Comparison of ENCODE assay signal across 17 cellular contexts in genomic region chr5:163497315-163497714, GRCh38. TPM values are rescaled to one million over a fixed set of nuclear protein-coding genes. Genes with fewer than 3 reads are reported as not detected.
DNase-seq lines count a peak whose midpoint lies in the region; ATAC-seq, FAIRE-seq and TF ChIP-seq lines count a peak whose summit lies in the region.
"Had no signal": no experiment of that assay in that cellular context is flagged by ENCODE, and none has a peak within 500 bp of the region (broad histone marks: within the 10 kb centered on the region; RNA-seq: fewer than 3 reads in every experiment).

No MANE protein-coding gene starts in this region.

- no peaks in the 10 kb centered on the region for H3K9me1 ChIP-seq in K562 (ENCODE audit: control insufficient read depth, insufficient read depth, low read length)

- H3K9me3 Mint-ChIP-seq in T-cell = no peaks in the 10 kb centered on the region
- H3K9me3 Mint-ChIP-seq: T-helper 2 cell treated with Interferon-gamma antibody and Interleukin-4, amounts not matched to agents 5 μg/mL and 100 μg/mL, for 36 hours had no signal

- no peak overlapping the region for H3K9ac ChIP-seq in K562 (ENCODE audit: insufficient read depth in 1 of 2, low read depth in 2 of 2, low read length in 2 of 2)

- intact Hi-C loops in K562 (cut with micrococcal nuclease) = no loop called here
- intact Hi-C loops in dorsolateral prefrontal cortex (cut with DNase I) = no loop called here

- H3K4me1 ChIP-seq in K562 (replicated peaks in 1 of 2; ENCODE audit: control insufficient read depth in 2 of 2, insufficient read depth in 2 of 2, low read length in 2 of 2) = no peaks in the 10 kb centered on the region; a peak in 1 of 5 replicates

- BruUV-seq in K562 (replicated peaks; lab: Mats Ljungman, UMichigan) = no TSS peak

- 0 out of 2 replicates have a peak overlapping the region, but pooled peaks have one; percentile 26 for H2AFZ ChIP-seq in K562 (ENCODE audit: low read depth, low read length)

- H3K27me3 Mint-ChIP-seq in T-cell = no peaks in the 10 kb centered on the region

- H3K27ac Mint-ChIP-seq in T-cell = no peak overlapping the region
- H3K27ac Mint-ChIP-seq: T-helper 2 cell treated with Interferon-gamma antibody and Interleukin-4, amounts not matched to agents 5 μg/mL and 100 μg/mL, for 36 hours had no signal

- H3K27ac ChIP-seq in K562 (ENCODE audit: extremely low read depth, low read depth, low read length) (no peak overlapping the region), dorsolateral prefrontal cortex (no peak overlapping the region)

- H3K27me3 ChIP-seq in K562 (ENCODE audit: control insufficient read depth in 2 of 2, insufficient read depth in 2 of 2, low read length in 2 of 2) = no peaks in the 10 kb centered on the region
- no peaks in the 10 kb centered on the region for H3K27me3 ChIP-seq in dorsolateral prefrontal cortex
- H3K27me3 ChIP-seq: MG63 had no signal

- ATAC-seq in GM18498 (IDR thresholded peaks at IDR 0.05; ENCODE audit: unreplicated experiment) (peak; percentile 70), GM19372 (IDR thresholded peaks at IDR 0.05; ENCODE audit: low read depth, unreplicated experiment) (peak; percentile 62), HG03095 (IDR thresholded peaks at IDR 0.05; ENCODE audit: unreplicated experiment) (peak; percentile 47), K562 (no peak), T-cell (replicated peaks in 1 of 4) (no peak)

- peaks cover under 1% of the 10 kb centered on the region in 3 donors for H3K4me1 Mint-ChIP-seq in T-cell

- no peaks in the 10 kb centered on the region for H3K9me3 ChIP-seq in K562 (replicated peaks; ENCODE audit: control insufficient read depth, insufficient read depth, low read depth, low read length)
- H3K9me3 ChIP-seq: MG63 had no signal

- FAIRE-seq in K562 (lab: Jason Lieb, UNC) = no peak
- FAIRE-seq: GM18507, H1 had no signal

- H3K4me3 ChIP-seq in K562 = no peak overlapping the region
- no peak overlapping the region for H3K4me3 ChIP-seq in dorsolateral prefrontal cortex
- H3K4me3 ChIP-seq: MG63 had no signal

- no peak for TF ChIP-seq CTCF in K562 (IDR thresholded peaks at IDR 0.05 in 2 of 3, conservative IDR thresholded peaks at IDR 0.05 in 1 of 3; ENCODE audit: insufficient read depth in 2 of 3, low read depth in 1 of 3, low read length in 3 of 3)
- TF ChIP-seq CTCF in dorsolateral prefrontal cortex (IDR thresholded peaks at IDR 0.05 in 54 of 56, conservative IDR thresholded peaks at IDR 0.05 in 2 of 56; ENCODE audit: low read depth in 1 of 56, partially characterized antibody in 56 of 56) = no peak

- TF ChIP-seq EP300 in K562 (IDR thresholded peaks at IDR 0.05; ENCODE audit: low read length) = no peak

- peaks cover 8% of the 10 kb centered on the region; the same call in 2 of the 3 replicates for H3K36me3 ChIP-seq in K562 (ENCODE audit: control insufficient read depth, insufficient read depth, low read length)

- no peaks in the 10 kb centered on the region for H4K20me1 ChIP-seq in K562 (replicated peaks; ENCODE audit: control insufficient read depth, insufficient read depth, low read length)

- POLR2A ChIA-PET in K562 (lab: Yijun Ruan, JAX) = interaction anchor here (0.6 kb wide), 1 partner anchor 111 kb away, joined by 4 read pairs; no protein-coding TSS in a partner anchor
- POLR2A ChIA-PET in T-cell (lab: Charles Lee) = no interaction called here

- DNase-seq in K562 (ENCODE audit: extremely low read depth in 1 of 4, low spot score in 3 of 4) (no peak), T-cell (no peak), KG1 (lab: John Stamatoyannopoulos, UW) (no peak), dorsolateral prefrontal cortex (no peak), NOMO-1 treated with dmso at 0.1 percent for 144 hours (lab: John Stamatoyannopoulos, UW; ENCODE audit: unreplicated experiment) (no peak)
- DNase-seq: C1 segment of cervical spinal cord, MG63, NCI-H1092 treated with DMSO at 0.1 percent for 48 hours, NCI-H187, NCI-H510A, NCI-H82 had no signal

- no peak overlapping the region for H3K4me2 ChIP-seq in K562 (ENCODE audit: insufficient read depth, low read length)

- TF ChIP-seq RAD21 in K562 (CRISPR knock-in tag; conservative IDR thresholded peaks at IDR 0.05 in 1 of 2, IDR thresholded peaks at IDR 0.05 in 1 of 2) = no peak

- no peak for TF ChIP-seq POLR2A in K562 (conservative IDR thresholded peaks at IDR 0.05)

- CTCF ChIA-PET in K562 (lab: Yijun Ruan, JAX; ENCODE audit: low intra/inter-chr PET ratio) (no interaction called here), T-cell (lab: Charles Lee) (no interaction called here)

- no peaks in the 10 kb centered on the region for H3K36me3 Mint-ChIP-seq in T-cell

- no peaks in the 10 kb centered on the region for H3K79me2 ChIP-seq in K562 (ENCODE audit: control insufficient read depth, insufficient read depth, low read length)

- in situ Hi-C loops in K562 (cut with MboI) = no loop called here

- WGBS in K562 (ENCODE audit: insufficient coverage, low coverage, missing lambda C conversion rate) = 39% methylated on average over 3 of the region's 3 CpGs

- no peak overlapping the region for H3K4me3 Mint-ChIP-seq in T-cell
- H3K4me3 Mint-ChIP-seq: T-helper 2 cell treated with Interferon-gamma antibody and Interleukin-4, amounts not matched to agents 5 μg/mL and 100 μg/mL, for 36 hours had no signal

RNA-seq across cellular contexts. Expression of gene MAT2B, which starts 8.1 kb away (rescaled TPM):
- 14.7 and 30.8 TPM in 2 replicates for total RNA-seq in K562 (2011; cell fraction: chromatin; rRNA removed; ENCODE audit: low replicate concordance)
- total RNA-seq in K562 (2011; cell fraction: nucleolus; rRNA removed) = 7.8 and 10.1 TPM in 2 replicates
- total RNA-seq in K562 (2011; cell fraction: nucleoplasm; rRNA removed) = 20.1 and 30.2 TPM in 2 replicates
- 32.0 and 37.8 TPM in 2 replicates for total RNA-seq in K562 (2014; rRNA removed)
- 51.0 and 59.0 TPM in 2 replicates for total RNA-seq in K562 (2014; rRNA removed; fragmentation: Illumina TruSeq; extraction: Trizol)
- 34.3 and 39.7 TPM in 2 replicates for total RNA-seq in K562 (2015; rRNA removed; fragmentation: Illumina TruSeq; extraction: Trizol)
- total RNA-seq in K562 (2021) = 43.0 and 43.6 TPM in 2 replicates
- polyA plus RNA-seq in K562 (2011; rRNA removed) = 40.3 and 40.8 TPM in 2 replicates
- polyA plus RNA-seq in K562 (2011; cell fraction: cytosol; rRNA removed) = 11.1 and 19.7 TPM in 2 replicates
- polyA plus RNA-seq in K562 (2011; cell fraction: nucleus; rRNA removed) = 10.6 and 15.7 TPM in 2 replicates
- polyA plus RNA-seq in K562 (2012) = 34.4 and 49.6 TPM in 2 replicates
- polyA plus RNA-seq in K562 (2014; fragmentation: Illumina TruSeq; extraction: Trizol) = 50.5 and 51.9 TPM in 2 replicates
- 10 to 100 TPM; 47.1 to 57.7 TPM for polyA plus RNA-seq in K562 (2014; fragmentation: Nextera tagmentation; extraction: Ambion mirVana)
- 39.0 and 39.2 TPM in 2 replicates for polyA plus RNA-seq in K562 (2014; rRNA removed)
- 29.5 and 36.6 TPM in 2 replicates for polyA minus RNA-seq in K562 (2011; rRNA and poly(A)+ RNA removed)
- 13.2 and 14.2 TPM in 2 replicates for polyA minus RNA-seq in K562 (2011; cell fraction: cytosol; rRNA and poly(A)+ RNA removed)
- polyA minus RNA-seq in K562 (2011; cell fraction: nucleus; rRNA and poly(A)+ RNA removed) = 7.1 and 12.0 TPM in 2 replicates
- 100 to 1,000 TPM in 3 of 5 donors, 10 to 100 TPM in 2; 62.2 to 131 (median 115) TPM for total RNA-seq in T-cell
- 10 to 100 TPM; 35.8 to 90.1 (median 67.1) TPM for total RNA-seq in dorsolateral prefrontal cortex

RNA-seq across cellular contexts. Expression of gene HMMR, which starts 36.9 kb away (rescaled TPM):
- 19.9 and 66.6 TPM in 2 replicates for total RNA-seq in K562 (2011; cell fraction: chromatin; rRNA removed; ENCODE audit: low replicate concordance)
- total RNA-seq in K562 (2011; cell fraction: nucleolus; rRNA removed) = 9.0 and 11.3 TPM in 2 replicates
- total RNA-seq in K562 (2011; cell fraction: nucleoplasm; rRNA removed) = 24.3 and 29.8 TPM in 2 replicates
- total RNA-seq in K562 (2014; rRNA removed) = 69.9 and 90.8 TPM in 2 replicates
- total RNA-seq in K562 (2014; rRNA removed; fragmentation: Illumina TruSeq; extraction: Trizol) = 133 and 155 TPM in 2 replicates
- 102 and 107 TPM in 2 replicates for total RNA-seq in K562 (2015; rRNA removed; fragmentation: Illumina TruSeq; extraction: Trizol)
- 73.8 and 74.9 TPM in 2 replicates for total RNA-seq in K562 (2021)
- 54.0 and 90.8 TPM in 2 replicates for polyA plus RNA-seq in K562 (2011; rRNA removed)
- 8.2 and 22.0 TPM in 2 replicates for polyA plus RNA-seq in K562 (2011; cell fraction: cytosol; rRNA removed)
- polyA plus RNA-seq in K562 (2011; cell fraction: nucleus; rRNA removed) = 13.8 and 18.3 TPM in 2 replicates
- polyA plus RNA-seq in K562 (2012) = 63.8 and 71.3 TPM in 2 replicates
- 90.0 and 123 TPM in 2 replicates for polyA plus RNA-seq in K562 (2014; fragmentation: Illumina TruSeq; extraction: Trizol)
- polyA plus RNA-seq in K562 (2014; fragmentation: Nextera tagmentation; extraction: Ambion mirVana) = 10 to 100 TPM; 81.7 to 86.0 TPM
- 71.5 and 81.0 TPM in 2 replicates for polyA plus RNA-seq in K562 (2014; rRNA removed)
- polyA minus RNA-seq in K562 (2011; rRNA and poly(A)+ RNA removed) = 83.0 and 83.6 TPM in 2 replicates
- 30.4 and 37.2 TPM in 2 replicates for polyA minus RNA-seq in K562 (2011; cell fraction: cytosol; rRNA and poly(A)+ RNA removed)
- 14.5 and 29.0 TPM in 2 replicates for polyA minus RNA-seq in K562 (2011; cell fraction: nucleus; rRNA and poly(A)+ RNA removed)
- total RNA-seq in T-cell = under 1 TPM; 0.41 to 0.88 (median 0.84) TPM
- total RNA-seq in dorsolateral prefrontal cortex = 1 to 10 TPM in 23 of 120 experiments, under 1 TPM in 87, not detected in 10; 0.15 to 2.6 (median 0.63) TPM

RNA-seq across cellular contexts. Expression of gene NUDCD2, which starts 37.4 kb away (rescaled TPM):
- 18.1 and 50.6 TPM in 2 replicates for total RNA-seq in K562 (2011; cell fraction: chromatin; rRNA removed; ENCODE audit: low replicate concordance)
- total RNA-seq in K562 (2011; cell fraction: nucleolus; rRNA removed) = 20.3 and 22.2 TPM in 2 replicates
- total RNA-seq in K562 (2011; cell fraction: nucleoplasm; rRNA removed) = 44.2 and 69.5 TPM in 2 replicates
- total RNA-seq in K562 (2014; rRNA removed) (25.9 and 43.5 TPM in 2 replicates), K562 (2014; rRNA removed; fragmentation: Illumina TruSeq; extraction: Trizol) (35.5 and 37.3 TPM in 2 replicates), K562 (2015; rRNA removed; fragmentation: Illumina TruSeq; extraction: Trizol) (52.0 and 52.3 TPM in 2 replicates), K562 (2021) (64.9 and 76.9 TPM in 2 replicates), T-cell (10 to 100 TPM; 18.9 to 29.9 (median 29.3) TPM), dorsolateral prefrontal cortex (10 to 100 TPM; 24.1 to 54.3 (median 33.8) TPM)
- polyA plus RNA-seq in K562 (2011; rRNA removed) (44.1 and 51.8 TPM in 2 replicates), K562 (2014; fragmentation: Illumina TruSeq; extraction: Trizol) (32.5 and 50.4 TPM in 2 replicates), K562 (2014; fragmentation: Nextera tagmentation; extraction: Ambion mirVana) (10 to 100 TPM; 14.6 to 22.5 TPM), K562 (2014; rRNA removed) (29.1 and 38.4 TPM in 2 replicates)
- polyA plus RNA-seq in K562 (2011; cell fraction: cytosol; rRNA removed) = 5.7 and 14.6 TPM in 2 replicates
- 17.8 and 23.6 TPM in 2 replicates for polyA plus RNA-seq in K562 (2011; cell fraction: nucleus; rRNA removed)
- 34.9 and 46.6 TPM in 2 replicates for polyA plus RNA-seq in K562 (2012)
- 22.7 and 29.5 TPM in 2 replicates for polyA minus RNA-seq in K562 (2011; rRNA and poly(A)+ RNA removed)
- 8.8 and 13.9 TPM in 2 replicates for polyA minus RNA-seq in K562 (2011; cell fraction: cytosol; rRNA and poly(A)+ RNA removed)
- polyA minus RNA-seq in K562 (2011; cell fraction: nucleus; rRNA and poly(A)+ RNA removed) = 19.5 and 47.7 TPM in 2 replicates

RNA-seq across cellular contexts. Expression of gene CCNG1, which starts 59.9 kb away (rescaled TPM):
- 46.7 and 153 TPM in 2 replicates for total RNA-seq in K562 (2011; cell fraction: chromatin; rRNA removed; ENCODE audit: low replicate concordance)
- 21.3 and 35.3 TPM in 2 replicates for total RNA-seq in K562 (2011; cell fraction: nucleolus; rRNA removed)
- total RNA-seq in K562 (2011; cell fraction: nucleoplasm; rRNA removed) = 54.8 and 92.8 TPM in 2 replicates
- total RNA-seq in K562 (2014; rRNA removed) (121 and 122 TPM in 2 replicates), K562 (2014; rRNA removed; fragmentation: Illumina TruSeq; extraction: Trizol) (245 and 271 TPM in 2 replicates), K562 (2015; rRNA removed; fragmentation: Illumina TruSeq; extraction: Trizol) (238 and 259 TPM in 2 replicates), K562 (2021) (180 and 184 TPM in 2 replicates), T-cell (100 to 1,000 TPM; 108 to 129 (median 112) TPM), dorsolateral prefrontal cortex (10 to 100 TPM; 30.0 to 88.2 (median 49.4) TPM)
- polyA plus RNA-seq in K562 (2011; rRNA removed) (293 and 356 TPM in 2 replicates), K562 (2014; fragmentation: Illumina TruSeq; extraction: Trizol) (184 and 217 TPM in 2 replicates), K562 (2014; fragmentation: Nextera tagmentation; extraction: Ambion mirVana) (100 to 1,000 TPM; 254 to 290 TPM), K562 (2014; rRNA removed) (101 and 121 TPM in 2 replicates)
- polyA plus RNA-seq in K562 (2011; cell fraction: cytosol; rRNA removed) = 37.8 and 116 TPM in 2 replicates
- 94.3 and 254 TPM in 2 replicates for polyA plus RNA-seq in K562 (2011; cell fraction: nucleus; rRNA removed)
- 171 and 344 TPM in 2 replicates for polyA plus RNA-seq in K562 (2012)
- polyA minus RNA-seq in K562 (2011; rRNA and poly(A)+ RNA removed) = 286 and 479 TPM in 2 replicates
- 124 and 144 TPM in 2 replicates for polyA minus RNA-seq in K562 (2011; cell fraction: cytosol; rRNA and poly(A)+ RNA removed)
- 29.1 and 78.5 TPM in 2 replicates for polyA minus RNA-seq in K562 (2011; cell fraction: nucleus; rRNA and poly(A)+ RNA removed)

Comparison
In these comparisons a context has a peak if more than half of its experiments do, and no peak if none do; other contexts are left out.
1. ATAC-seq: peak in GM18498 (single experiment), GM19372 (single experiment) and HG03095 (single experiment); none in K562 (single experiment) and T-cell (0 of 4).